ENCODE assay signal across 14 cellular contexts in genomic region chr14:93764211-93764659, GRCh38. TPM values are rescaled to one million over a fixed set of nuclear protein-coding genes. Genes with fewer than 3 reads are reported as not detected.
DNase-seq lines count a peak whose midpoint lies in the region; ATAC-seq, FAIRE-seq and TF ChIP-seq lines count a peak whose summit lies in the region.
"Had no signal": no experiment of that assay in that cellular context is flagged by ENCODE, and none has a peak within 500 bp of the region (broad histone marks: within the 10 kb centered on the region; RNA-seq: fewer than 3 reads in every experiment).

No MANE protein-coding gene starts in this region.

- in situ Hi-C loops in T47D (cut with HindIII; ENCODE audit: low pct_unique_long_range_greater_than_20kb, low sequenced_read_pairs), result no loop called here

- no peak for TF ChIP-seq RAD21 in SK-N-SH (IDR thresholded peaks at IDR 0.05; ENCODE audit: low read length)

- H3K9me3 ChIP-seq in SK-N-SH, result no peaks in the 10 kb centered on the region
- H3K9me3 ChIP-seq in hepatocyte (ENCODE audit: low read depth), result no peaks in the 10 kb centered on the region

- no peak for ATAC-seq in SK-N-SH treated with all-trans-retinoic acid at 6 μM for 48 hours
- ATAC-seq in GM18519 (IDR thresholded peaks at IDR 0.05; ENCODE audit: low FRiP score, unreplicated experiment), result no peak
- ATAC-seq in foreskin keratinocyte, result no peak

- no peaks in the 10 kb centered on the region for H3K36me3 ChIP-seq in SK-N-SH (replicated peaks in 1 of 2; ENCODE audit: control insufficient read depth in 1 of 2, insufficient read depth in 2 of 2, low read length in 1 of 2)
- no peaks in the 10 kb centered on the region for H3K36me3 ChIP-seq in hepatocyte (replicated peaks; ENCODE audit: insufficient read depth, low read depth)

- H3K9me2 ChIP-seq in SK-N-SH (no peaks in the 10 kb centered on the region), hepatocyte (replicated peaks; ENCODE audit: insufficient read depth) (no peaks in the 10 kb centered on the region)

- H3K4me1 ChIP-seq in SK-N-SH (ENCODE audit: control insufficient read depth in 1 of 2, insufficient read depth in 2 of 2, low read depth in 1 of 2, low read length in 1 of 2), result peaks cover 0 to 54% of the 10 kb centered on the region in 2 experiments; a peak in 2 of 4 replicates
- H3K4me1 ChIP-seq in hepatocyte (ENCODE audit: insufficient read depth), result peaks cover 16% of the 10 kb centered on the region
- no peaks in the 10 kb centered on the region for H3K4me1 ChIP-seq in foreskin keratinocyte

- DNase-seq in SK-N-SH (peak; percentile 55), T47D (ENCODE audit: low read depth in 1 of 2, low spot score in 1 of 2) (peak; percentile 78 to 88), hepatocyte (ENCODE audit: low spot score) (peak; percentile 52), urothelium cell line (ENCODE audit: low spot score) (peak; percentile 44), foreskin keratinocyte (no peak)
- no peak for DNase-seq in activated CD4-positive, alpha-beta T cell treated with anti-CD3 and anti-CD28 coated beads, Interleukin-2, amount 50 U/mL, for 1 hour
- DNase-seq: islet precursor cell, NCI-H146, NCI-H748 treated with DMSO at 0.1 percent for 48 hours had no signal

- H4K20me1 ChIP-seq in SK-N-SH (ENCODE audit: insufficient read depth) (no peaks in the 10 kb centered on the region), hepatocyte (ENCODE audit: insufficient read depth, poor library complexity, severe bottlenecking) (no peaks in the 10 kb centered on the region)

- no peak overlapping the region for H3K9ac ChIP-seq in SK-N-SH

- H3K27ac ChIP-seq in SK-N-SH (ENCODE audit: low read depth in 2 of 2, low read length in 1 of 2) (peak overlapping the region in 1 of 2 experiments; percentile 72; a peak in 2 of 4 replicates), hepatocyte (no peak overlapping the region), foreskin keratinocyte (no peak overlapping the region)
- H3K27ac ChIP-seq: 22Rv1, skin epidermis had no signal

- H2AFZ ChIP-seq in SK-N-SH (ENCODE audit: low read depth), result no peak overlapping the region
- H2AFZ ChIP-seq in hepatocyte, result no peak overlapping the region

- H3K4me2 ChIP-seq in SK-N-SH (no peak overlapping the region), hepatocyte (no peak overlapping the region)

- no peak for FAIRE-seq in urothelium cell line (lab: Jason Lieb, UNC)
- FAIRE-seq: colon had no signal

- TF ChIP-seq CTCF in SK-N-SH (IDR thresholded peaks at IDR 0.05), result no peak
- TF ChIP-seq CTCF in hepatocyte (IDR thresholded peaks at IDR 0.05; ENCODE audit: poor library complexity), result no peak
- TF ChIP-seq CTCF in foreskin keratinocyte (conservative IDR thresholded peaks at IDR 0.05), result no peak

- no peaks in the 10 kb centered on the region for H3K27me3 ChIP-seq in SK-N-SH (ENCODE audit: insufficient read depth)
- H3K27me3 ChIP-seq in hepatocyte, result no peaks in the 10 kb centered on the region
- no peaks in the 10 kb centered on the region for H3K27me3 ChIP-seq in foreskin keratinocyte

- H3K4me3 ChIP-seq in SK-N-SH (ENCODE audit: low read depth in 2 of 2, low read length in 1 of 2), result no peak overlapping the region
- H3K4me3 ChIP-seq in hepatocyte, result no peak overlapping the region
- H3K4me3 ChIP-seq: skin epidermis had no signal

- no peak for TF ChIP-seq EP300 in SK-N-SH (IDR thresholded peaks at IDR 0.05; ENCODE audit: borderline replicate concordance in 1 of 2, low read depth in 1 of 2, low read length in 1 of 2)

- CTCF ChIA-PET in SK-N-SH (lab: Yijun Ruan, JAX), result interaction anchor here (0.7 to 1.5 kb wide), 6 partner anchors 14 to 139 kb away, joined by 3 to 7 read pairs (median 3); partner anchors contain the start of gene PRIMA1

- WGBS in SK-N-SH (ENCODE audit: low lambda C conversion rate), result 26% methylated on average over 8 of the region's 8 CpGs
- 39% methylated on average over 7 of the region's 8 CpGs for WGBS in hepatocyte (ENCODE audit: low lambda C conversion rate, missing lambda C conversion rate)

- POLR2A ChIA-PET in SK-N-SH (lab: Yijun Ruan, JAX), result interaction anchor here (0.6 to 1.4 kb wide), 2 partner anchors 16 to 89 kb away, joined by 3 to 5 read pairs; no protein-coding TSS in a partner anchor

- H3K79me2 ChIP-seq in SK-N-SH (ENCODE audit: insufficient read depth), result no peaks in the 10 kb centered on the region
- H3K79me2 ChIP-seq in hepatocyte, result no peaks in the 10 kb centered on the region

- no peaks in the 10 kb centered on the region for H3F3A ChIP-seq in SK-N-SH (replicated peaks; ENCODE audit: insufficient read depth)

TF ChIP-seq in SK-N-SH, 30 proteins besides CTCF, POLR2A, EP300 and RAD21:
- TF ChIP-seq USF2 (IDR thresholded peaks at IDR 0.05; ENCODE audit: borderline replicate concordance, low read depth, low read length) (no peak), JUND (IDR thresholded peaks at IDR 0.05) (no peak), GABPA (IDR thresholded peaks at IDR 0.05; ENCODE audit: low read depth) (no peak), MAX (IDR thresholded peaks at IDR 0.05; ENCODE audit: low read depth) (no peak), SIN3A (IDR thresholded peaks at IDR 0.05; ENCODE audit: borderline replicate concordance, low read depth, low read length) (no peak), NRF1 (IDR thresholded peaks at IDR 0.05; ENCODE audit: low read depth, low read length) (no peak), MEF2A (IDR thresholded peaks at IDR 0.05; ENCODE audit: borderline replicate concordance, low read depth) (no peak), TEAD4 (IDR thresholded peaks at IDR 0.05; ENCODE audit: borderline replicate concordance, insufficient read depth) (no peak), RFX5 (IDR thresholded peaks at IDR 0.05; ENCODE audit: low read length) (no peak), RXRA (IDR thresholded peaks at IDR 0.05; ENCODE audit: borderline replicate concordance, low read depth) (no peak), MXI1 (IDR thresholded peaks at IDR 0.05; ENCODE audit: low read depth, low read length) (no peak)

TF ChIP-seq in SK-N-SH treated with all-trans-retinoic acid at 6 μM for 48 hours, 23 proteins besides CTCF, POLR2A, EP300 and RAD21:
- TF ChIP-seq CREB5 (CRISPR knock-in tag; IDR thresholded peaks at IDR 0.05; ENCODE audit: low read depth), result no peak
- no peak for TF ChIP-seq RARB (CRISPR knock-in tag; IDR thresholded peaks at IDR 0.05)
- no peak for TF ChIP-seq ARNTL (CRISPR knock-in tag; IDR thresholded peaks at IDR 0.05; ENCODE audit: borderline replicate concordance, low read depth)
- no peak for TF ChIP-seq ZNF70 (CRISPR knock-in tag; IDR thresholded peaks at IDR 0.05)
- no peak for TF ChIP-seq OSR1 (CRISPR knock-in tag; IDR thresholded peaks at IDR 0.05)
- no peak for TF ChIP-seq TSHZ2 (CRISPR knock-in tag; IDR thresholded peaks at IDR 0.05)
- TF ChIP-seq ESRRG (CRISPR knock-in tag; IDR thresholded peaks at IDR 0.05), result no peak
- no peak for TF ChIP-seq TCF4 (CRISPR knock-in tag; IDR thresholded peaks at IDR 0.05; ENCODE audit: borderline replicate concordance)
- no peak for TF ChIP-seq CSDC2 (CRISPR knock-in tag; IDR thresholded peaks at IDR 0.05)

RNA-seq across cellular contexts. Expression of gene PRIMA1, which starts 24.1 kb away (rescaled TPM):
- 0.18 and 0.24 TPM in 2 replicates for polyA plus RNA-seq in SK-N-SH (2012; rRNA removed)
- polyA plus RNA-seq in SK-N-SH (2012; cell fraction: cytosol; rRNA removed), result 0.23 and 0.49 TPM in 2 replicates
- polyA plus RNA-seq in SK-N-SH (2012; cell fraction: nucleus; rRNA removed), result 0.15 and 0.56 TPM in 2 replicates
- total RNA-seq in hepatocyte, result 1.5 and 2.0 TPM in 2 replicates
- 1.2 and 1.9 TPM in 2 replicates for polyA plus RNA-seq in hepatocyte
- total RNA-seq in foreskin keratinocyte, result not detected in 2 replicates
- polyA plus RNA-seq in foreskin keratinocyte, result not detected in 2 replicates

Comparison
In these comparisons a context has a peak if more than half of its experiments do, and no peak if none do; other contexts are left out.
1. DNase-seq: peak in SK-N-SH (single experiment), T47D (2 of 2), hepatocyte (single experiment) and urothelium cell line (single experiment); none in activated CD4-positive, alpha-beta T cell treated with anti-CD3 and anti-CD28 coated beads, Interleukin-2, amount 50 U/mL, for 1 hour (single experiment) and foreskin keratinocyte (0 of 2).